In genomic region chr7:31744294-31744874, GRCh38 we compare ENCODE assay signal across 8 cellular contexts. TPM values are rescaled to one million over a fixed set of nuclear protein-coding genes. Genes with fewer than 3 reads are reported as not detected.
DNase-seq lines count a peak whose midpoint lies in the region; ATAC-seq and TF ChIP-seq lines count a peak whose summit lies in the region.

No MANE protein-coding gene starts in this region.

- DNase-seq in DMS153 treated with DMSO at 0.1 percent for 48 hours (lab: John Stamatoyannopoulos, UW; ENCODE audit: unreplicated experiment) (peak; percentile 82), NCI-H460 (ENCODE audit: extremely low read depth, low read depth) (peak; percentile 81), Right ventricle myocardium superior (peak; percentile 74), progenitor cell of endocrine pancreas (ENCODE audit: low spot score, unreplicated experiment) (peak; percentile 42), 8988T (no peak)
- peak; percentile 20 for DNase-seq in activated T-helper 2 cell treated with anti-CD3 and anti-CD28 coated beads, Interferon-gamma antibody, Interleukin-2, Interleukin-4, amounts not matched to agents 10 μg/mL and 5 μg/mL and 100 μg/mL, durations not matched to agents 14 hours and 24 hours and 36 hours (ENCODE audit: low spot score)

- no peak overlapping the region for H3K27ac Mint-ChIP-seq in activated T-helper 2 cell treated with anti-CD3 and anti-CD28 coated beads, Interferon-gamma antibody, Interleukin-2, Interleukin-4, amounts not matched to agents 10 μg/mL and 5 μg/mL and 100 μg/mL, durations not matched to agents 14 hours and 24 hours and 36 hours
- no peak overlapping the region for H3K27ac Mint-ChIP-seq in progenitor cell of endocrine pancreas

- ATAC-seq in GM19438 (IDR thresholded peaks at IDR 0.05; ENCODE audit: low read depth, unreplicated experiment) (peak; percentile 74), HG03521 (IDR thresholded peaks at IDR 0.05; ENCODE audit: unreplicated experiment) (peak; percentile 79), Right ventricle myocardium superior (ENCODE audit: poor library complexity) (peak; percentile 86)

- intact Hi-C loops in activated T-helper 2 cell treated with anti-CD3 and anti-CD28 coated beads, Interferon-gamma antibody, Interleukin-2, Interleukin-4, amounts not matched to agents 10 μg/mL and 5 μg/mL and 100 μg/mL, durations not matched to agents 14 hours and 24 hours and 36 hours (cut with micrococcal nuclease), result loop anchor here (2.0 to 5.0 kb wide), 2 partner anchors 468 to 602 kb away; no protein-coding TSS in a partner anchor
- intact Hi-C loops in Right ventricle myocardium superior (cut with DNase I), result no loop called here

- peaks cover 2% of the 10 kb centered on the region for H3K4me1 Mint-ChIP-seq in activated T-helper 2 cell treated with anti-CD3 and anti-CD28 coated beads, Interferon-gamma antibody, Interleukin-2, Interleukin-4, amounts not matched to agents 10 μg/mL and 5 μg/mL and 100 μg/mL, durations not matched to agents 14 hours and 24 hours and 36 hours (ENCODE audit: low read depth)
- H3K4me1 Mint-ChIP-seq in progenitor cell of endocrine pancreas (ENCODE audit: low read depth), result no peaks in the 10 kb centered on the region

- no peaks in the 10 kb centered on the region for H3K27me3 Mint-ChIP-seq in activated T-helper 2 cell treated with anti-CD3 and anti-CD28 coated beads, Interferon-gamma antibody, Interleukin-2, Interleukin-4, amounts not matched to agents 10 μg/mL and 5 μg/mL and 100 μg/mL, durations not matched to agents 14 hours and 24 hours and 36 hours (ENCODE audit: low read depth)
- H3K27me3 Mint-ChIP-seq in progenitor cell of endocrine pancreas, result peaks cover 31% of the 10 kb centered on the region

- no peaks in the 10 kb centered on the region for H3K9me3 Mint-ChIP-seq in activated T-helper 2 cell treated with anti-CD3 and anti-CD28 coated beads, Interferon-gamma antibody, Interleukin-2, Interleukin-4, amounts not matched to agents 10 μg/mL and 5 μg/mL and 100 μg/mL, durations not matched to agents 14 hours and 24 hours and 36 hours
- no peaks in the 10 kb centered on the region for H3K9me3 Mint-ChIP-seq in progenitor cell of endocrine pancreas (ENCODE audit: low read depth)

- no peak overlapping the region for H3K4me3 Mint-ChIP-seq in activated T-helper 2 cell treated with anti-CD3 and anti-CD28 coated beads, Interferon-gamma antibody, Interleukin-2, Interleukin-4, amounts not matched to agents 10 μg/mL and 5 μg/mL and 100 μg/mL, durations not matched to agents 14 hours and 24 hours and 36 hours (ENCODE audit: low read depth)
- H3K4me3 Mint-ChIP-seq in progenitor cell of endocrine pancreas (ENCODE audit: low read depth), result no peak overlapping the region

- H3K36me3 Mint-ChIP-seq in activated T-helper 2 cell treated with anti-CD3 and anti-CD28 coated beads, Interferon-gamma antibody, Interleukin-2, Interleukin-4, amounts not matched to agents 10 μg/mL and 5 μg/mL and 100 μg/mL, durations not matched to agents 14 hours and 24 hours and 36 hours (ENCODE audit: low read depth), result no peaks in the 10 kb centered on the region
- no peaks in the 10 kb centered on the region for H3K36me3 Mint-ChIP-seq in progenitor cell of endocrine pancreas (ENCODE audit: insufficient read depth)

- peak; percentile 98 for TF ChIP-seq CTCF in progenitor cell of endocrine pancreas (IDR thresholded peaks at IDR 0.05; ENCODE audit: unreplicated experiment)

RNA-seq across cellular contexts. Expression of gene PPP1R17, which starts 57.4 kb away (rescaled TPM):
- not detected in 2 replicates for total RNA-seq in NCI-H460 (2014; rRNA removed; shearing (Covaris generic))
- not detected in 2 replicates for polyA plus RNA-seq in NCI-H460 (2014; cell fraction: nucleus; rRNA removed)
- total RNA-seq in activated T-helper 2 cell treated with anti-CD3 and anti-CD28 coated beads, Interferon-gamma antibody, Interleukin-2, Interleukin-4, amounts not matched to agents 10 μg/mL and 5 μg/mL and 100 μg/mL, durations not matched to agents 14 hours and 24 hours and 36 hours, result not detected in 2 replicates
- total RNA-seq in Right ventricle myocardium superior (not detected), progenitor cell of endocrine pancreas (0.96 and 1.2 TPM in 2 replicates)
